Comparison of ENCODE assay signal across 3 cellular contexts in genomic region chr2:97031331-97031730, GRCh38. TPM values are rescaled to one million over a fixed set of nuclear protein-coding genes. Genes with fewer than 3 reads are reported as not detected.
"Had no signal": no experiment of that assay in that cellular context is flagged by ENCODE, and none has a peak within 500 bp of the region (broad histone marks: within the 10 kb centered on the region; RNA-seq: fewer than 3 reads in every experiment).

No MANE protein-coding gene starts in this region.

RNA-seq across cellular contexts. Expression of gene FAM178B, which starts 45.0 kb away (rescaled TPM):
- total RNA-seq: M059J, MCF 10A, NCI-H460 had no signal
